Comparison of ENCODE assay signal across 1 cellular context in the genomic region with DNA sequence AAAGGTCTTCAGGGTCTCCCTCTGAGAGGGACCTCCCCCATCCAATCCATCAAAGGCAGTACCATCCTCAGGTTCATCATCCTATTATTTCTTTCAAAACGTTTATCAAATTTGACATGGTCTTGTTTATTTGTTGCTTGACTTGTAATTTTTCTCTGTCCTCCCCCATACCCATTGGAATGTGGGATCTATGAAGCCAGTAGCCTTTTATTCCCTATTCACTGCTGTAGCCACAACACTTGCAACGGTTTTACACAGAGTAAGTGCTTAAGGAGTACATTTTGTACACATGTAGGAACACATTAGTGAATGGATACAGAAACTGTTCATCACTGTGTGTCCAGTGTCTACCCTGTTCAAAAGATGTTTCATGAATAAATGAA.
TF ChIP-seq lines count a peak whose summit lies in the region.

No MANE protein-coding gene starts in this region.

TF ChIP-seq in IMR-90, 13 proteins besides CTCF, POLR2A, EP300 and RAD21:
- TF ChIP-seq MAZ (IDR thresholded peaks at IDR 0.05; ENCODE audit: borderline replicate concordance, low read depth, low read length) (no peak), ELK1 (IDR thresholded peaks at IDR 0.05; ENCODE audit: borderline replicate concordance, low read depth, low read length) (no peak), RCOR1 (IDR thresholded peaks at IDR 0.05; ENCODE audit: insufficient replicate concordance, low read length) (no peak), USF2 (IDR thresholded peaks at IDR 0.05; ENCODE audit: low read depth, low read length) (no peak), FOS (IDR thresholded peaks at IDR 0.05; ENCODE audit: low read depth, low read length) (no peak), MXI1 (IDR thresholded peaks at IDR 0.05; ENCODE audit: borderline replicate concordance, low read depth, low read length) (no peak), BHLHE40 (IDR thresholded peaks at IDR 0.05; ENCODE audit: low read depth, low read length) (no peak), CHD1 (IDR thresholded peaks at IDR 0.05; ENCODE audit: low read depth, low read length) (no peak), MAFK (IDR thresholded peaks at IDR 0.05; ENCODE audit: low read depth, low read length) (no peak), SMC3 (IDR thresholded peaks at IDR 0.05; ENCODE audit: low read depth, low read length) (no peak), RFX5 (IDR thresholded peaks at IDR 0.05; ENCODE audit: low read depth, low read length) (no peak), NFE2L2 (IDR thresholded peaks at IDR 0.05; ENCODE audit: low read depth, low read length) (no peak), CEBPB (IDR thresholded peaks at IDR 0.05; ENCODE audit: low read depth, low read length) (no peak)
TF ChIP-seq in IMR-90: peak in this region for 0.
